ENCODE assay signal across 1 cellular context in the genomic region with DNA sequence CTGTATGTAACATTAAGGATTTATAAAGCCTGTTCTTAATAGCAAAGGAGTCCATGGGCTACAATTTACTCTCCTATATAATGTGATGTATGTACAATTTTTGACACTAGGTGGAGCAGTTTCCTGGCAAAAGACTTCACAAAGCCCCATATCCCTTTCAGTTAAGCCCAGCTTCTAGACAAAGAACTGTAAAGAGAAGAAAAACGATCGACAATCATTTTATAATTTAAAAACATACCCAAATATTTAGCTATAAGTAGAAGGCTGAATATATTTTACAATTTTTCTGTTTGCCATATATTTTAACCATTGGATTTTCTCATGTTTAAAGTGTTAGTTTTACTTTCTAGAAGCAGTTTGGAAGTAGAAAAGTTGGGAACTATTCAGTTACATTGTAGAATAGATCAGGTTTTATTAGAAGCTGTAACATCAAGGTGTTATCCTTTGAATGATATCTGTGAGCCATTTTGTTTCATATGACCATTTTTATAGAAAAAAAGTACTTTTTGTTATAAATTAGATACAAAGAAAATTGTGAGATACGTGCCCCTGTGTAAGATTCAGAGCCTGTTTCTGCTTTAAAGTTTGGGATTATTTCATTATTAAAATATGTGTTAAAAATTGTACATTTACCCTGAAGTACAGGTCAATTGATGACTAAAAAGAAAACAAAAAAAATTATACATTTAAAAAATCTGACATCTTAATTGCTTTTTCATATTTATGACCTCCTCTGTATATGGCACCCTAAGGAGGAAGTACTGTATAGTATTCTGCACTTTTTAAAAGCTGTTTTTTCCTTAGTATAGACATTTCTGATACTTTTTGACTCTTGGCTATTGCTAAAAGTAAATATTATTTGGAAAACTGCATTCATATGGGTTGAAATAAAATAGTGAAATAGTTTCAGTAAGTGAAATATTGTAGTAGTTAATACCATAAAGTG.
TF ChIP-seq lines count a peak whose summit lies in the region.

No MANE protein-coding gene starts in this region.

TF ChIP-seq in HepG2, 621 proteins besides CTCF, POLR2A, EP300 and RAD21 (continued from another document and continues in another):
- TF ChIP-seq, protein P1, sequence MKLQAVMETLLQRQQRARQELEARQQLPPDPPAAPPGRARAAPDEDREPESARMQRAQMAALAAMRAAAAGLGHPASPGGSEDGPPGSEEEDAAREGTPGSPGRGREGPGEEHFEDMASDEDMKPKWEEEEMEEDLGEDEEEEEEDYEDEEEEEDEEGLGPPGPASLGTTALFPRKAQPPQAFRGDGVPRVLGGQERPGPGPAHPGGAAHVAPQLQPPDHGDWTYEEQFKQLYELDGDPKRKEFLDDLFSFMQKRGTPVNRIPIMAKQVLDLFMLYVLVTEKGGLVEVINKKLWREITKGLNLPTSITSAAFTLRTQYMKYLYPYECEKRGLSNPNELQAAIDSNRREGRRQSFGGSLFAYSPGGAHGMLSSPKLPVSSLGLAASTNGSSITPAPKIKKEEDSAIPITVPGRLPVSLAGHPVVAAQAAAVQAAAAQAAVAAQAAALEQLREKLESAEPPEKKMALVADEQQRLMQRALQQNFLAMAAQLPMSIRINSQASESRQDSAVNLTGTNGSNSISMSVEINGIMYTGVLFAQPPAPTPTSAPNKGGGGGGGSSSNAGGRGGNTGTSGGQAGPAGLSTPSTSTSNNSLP (IDR thresholded peaks at IDR 0.05; ENCODE audit: low read depth, low read length), result peak; percentile 92
- TF ChIP-seq ZNF382 (CRISPR knock-in tag; IDR thresholded peaks at IDR 0.05; ENCODE audit: borderline replicate concordance), result no peak
- no peak for TF ChIP-seq ZNF432 (CRISPR knock-in tag; IDR thresholded peaks at IDR 0.05; ENCODE audit: borderline replicate concordance)
- 0 out of 2 replicates have a peak, but pooled peaks have one; percentile 25 for TF ChIP-seq KLF6 (CRISPR knock-in tag; IDR thresholded peaks at IDR 0.05)
- TF ChIP-seq ZNF550 (CRISPR knock-in tag; IDR thresholded peaks at IDR 0.05; ENCODE audit: borderline replicate concordance), result no peak
- peak; percentile 70; the same call in 1 of the 2 replicates for TF ChIP-seq GATAD2A (CRISPR knock-in tag; IDR thresholded peaks at IDR 0.05)
- TF ChIP-seq SMC3 (IDR thresholded peaks at IDR 0.05; ENCODE audit: low read length), result peak; percentile 98
- TF ChIP-seq ZNF850 (CRISPR knock-in tag; conservative IDR thresholded peaks at IDR 0.05), result no peak
- no peak for TF ChIP-seq ZNF251 (CRISPR knock-in tag; IDR thresholded peaks at IDR 0.05)
- TF ChIP-seq, protein P2, sequence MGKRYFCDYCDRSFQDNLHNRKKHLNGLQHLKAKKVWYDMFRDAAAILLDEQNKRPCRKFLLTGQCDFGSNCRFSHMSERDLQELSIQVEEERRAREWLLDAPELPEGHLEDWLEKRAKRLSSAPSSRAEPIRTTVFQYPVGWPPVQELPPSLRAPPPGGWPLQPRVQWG (CRISPR knock-in tag; IDR thresholded peaks at IDR 0.05; ENCODE audit: borderline replicate concordance, low read depth), result no peak
- TF ChIP-seq SP5 (CRISPR knock-in tag; IDR thresholded peaks at IDR 0.05; ENCODE audit: borderline replicate concordance, low read depth), result no peak
- TF ChIP-seq, protein P3, sequence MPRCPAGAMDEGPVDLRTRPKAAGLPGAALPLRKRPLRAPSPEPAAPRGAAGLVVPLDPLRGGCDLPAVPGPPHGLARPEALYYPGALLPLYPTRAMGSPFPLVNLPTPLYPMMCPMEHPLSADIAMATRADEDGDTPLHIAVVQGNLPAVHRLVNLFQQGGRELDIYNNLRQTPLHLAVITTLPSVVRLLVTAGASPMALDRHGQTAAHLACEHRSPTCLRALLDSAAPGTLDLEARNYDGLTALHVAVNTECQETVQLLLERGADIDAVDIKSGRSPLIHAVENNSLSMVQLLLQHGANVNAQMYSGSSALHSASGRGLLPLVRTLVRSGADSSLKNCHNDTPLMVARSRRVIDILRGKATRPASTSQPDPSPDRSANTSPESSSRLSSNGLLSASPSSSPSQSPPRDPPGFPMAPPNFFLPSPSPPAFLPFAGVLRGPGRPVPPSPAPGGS (CRISPR knock-in tag; IDR thresholded peaks at IDR 0.05), result no peak
- TF ChIP-seq, protein P4, sequence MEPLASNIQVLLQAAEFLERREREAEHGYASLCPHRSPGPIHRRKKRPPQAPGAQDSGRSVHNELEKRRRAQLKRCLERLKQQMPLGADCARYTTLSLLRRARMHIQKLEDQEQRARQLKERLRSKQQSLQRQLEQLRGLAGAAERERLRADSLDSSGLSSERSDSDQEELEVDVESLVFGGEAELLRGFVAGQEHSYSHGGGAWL (CRISPR knock-in tag; IDR thresholded peaks at IDR 0.05), result no peak
- TF ChIP-seq, protein P5, sequence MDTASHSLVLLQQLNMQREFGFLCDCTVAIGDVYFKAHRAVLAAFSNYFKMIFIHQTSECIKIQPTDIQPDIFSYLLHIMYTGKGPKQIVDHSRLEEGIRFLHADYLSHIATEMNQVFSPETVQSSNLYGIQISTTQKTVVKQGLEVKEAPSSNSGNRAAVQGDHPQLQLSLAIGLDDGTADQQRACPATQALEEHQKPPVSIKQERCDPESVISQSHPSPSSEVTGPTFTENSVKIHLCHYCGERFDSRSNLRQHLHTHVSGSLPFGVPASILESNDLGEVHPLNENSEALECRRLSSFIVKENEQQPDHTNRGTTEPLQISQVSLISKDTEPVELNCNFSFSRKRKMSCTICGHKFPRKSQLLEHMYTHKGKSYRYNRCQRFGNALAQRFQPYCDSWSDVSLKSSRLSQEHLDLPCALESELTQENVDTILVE (CRISPR knock-in tag; IDR thresholded peaks at IDR 0.05), result no peak; the same call in 1 of the 2 replicates
- TF ChIP-seq ZNF761 (CRISPR knock-in tag; conservative IDR thresholded peaks at IDR 0.05), result no peak
- peak; percentile 24; the same call in 1 of the 2 replicates for TF ChIP-seq SOX5 (CRISPR knock-in tag; IDR thresholded peaks at IDR 0.05; ENCODE audit: borderline replicate concordance)
- TF ChIP-seq GLI4 (CRISPR knock-in tag; IDR thresholded peaks at IDR 0.05; ENCODE audit: borderline replicate concordance), result no peak
- TF ChIP-seq ZNF124 (CRISPR knock-in tag; IDR thresholded peaks at IDR 0.05), result no peak
- no peak for TF ChIP-seq ZFY (CRISPR knock-in tag; IDR thresholded peaks at IDR 0.05)
- TF ChIP-seq AKAP8 (CRISPR knock-in tag; IDR thresholded peaks at IDR 0.05), result no peak
- TF ChIP-seq, protein P6, sequence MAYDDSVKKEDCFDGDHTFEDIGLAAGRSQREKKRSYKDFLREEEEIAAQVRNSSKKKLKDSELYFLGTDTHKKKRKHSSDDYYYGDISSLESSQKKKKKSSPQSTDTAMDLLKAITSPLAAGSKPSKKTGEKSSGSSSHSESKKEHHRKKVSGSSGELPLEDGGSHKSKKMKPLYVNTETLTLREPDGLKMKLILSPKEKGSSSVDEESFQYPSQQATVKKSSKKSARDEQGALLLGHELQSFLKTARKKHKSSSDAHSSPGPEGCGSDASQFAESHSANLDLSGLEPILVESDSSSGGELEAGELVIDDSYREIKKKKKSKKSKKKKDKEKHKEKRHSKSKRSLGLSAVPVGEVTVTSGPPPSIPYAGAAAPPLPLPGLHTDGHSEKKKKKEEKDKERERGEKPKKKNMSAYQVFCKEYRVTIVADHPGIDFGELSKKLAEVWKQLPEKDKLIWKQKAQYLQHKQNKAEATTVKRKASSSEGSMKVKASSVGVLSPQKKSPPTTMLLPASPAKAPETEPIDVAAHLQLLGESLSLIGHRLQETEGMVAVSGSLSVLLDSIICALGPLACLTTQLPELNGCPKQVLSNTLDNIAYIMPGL (CRISPR knock-in tag; IDR thresholded peaks at IDR 0.05; ENCODE audit: borderline replicate concordance in 1 of 2, low read depth in 1 of 2), result 0 out of 4 replicates have a peak, but pooled peaks of 1 of the 2 experiments have one; percentile 44
- no peak for TF ChIP-seq SNRNP70 (IDR thresholded peaks at IDR 0.05; ENCODE audit: low read depth, low read length)
- no peak for TF ChIP-seq SATB2 (CRISPR knock-in tag; IDR thresholded peaks at IDR 0.05)
- no peak for TF ChIP-seq PCBP1 (IDR thresholded peaks at IDR 0.05; ENCODE audit: borderline replicate concordance, low read depth, low read length)
- 0 out of 2 replicates have a peak, but pooled peaks have one; percentile 23 for TF ChIP-seq ZNF24 (IDR thresholded peaks at IDR 0.05)
- TF ChIP-seq KAT8 (CRISPR knock-in tag; IDR thresholded peaks at IDR 0.05), result peak; percentile 42; the same call in 1 of the 2 replicates
- TF ChIP-seq ZNF746 (CRISPR knock-in tag; IDR thresholded peaks at IDR 0.05), result no peak
- peak; percentile 92 for TF ChIP-seq STAG1 (CRISPR knock-in tag; IDR thresholded peaks at IDR 0.05)
- TF ChIP-seq FOXA3 (CRISPR knock-in tag; IDR thresholded peaks at IDR 0.05), result no peak
- no peak for TF ChIP-seq MAFK (conservative IDR thresholded peaks at IDR 0.05 in 1 of 2, IDR thresholded peaks at IDR 0.05 in 1 of 2; ENCODE audit: low read length in 2 of 2)
- TF ChIP-seq ZNF44 (CRISPR knock-in tag; IDR thresholded peaks at IDR 0.05), result no peak
- TF ChIP-seq, protein P7, sequence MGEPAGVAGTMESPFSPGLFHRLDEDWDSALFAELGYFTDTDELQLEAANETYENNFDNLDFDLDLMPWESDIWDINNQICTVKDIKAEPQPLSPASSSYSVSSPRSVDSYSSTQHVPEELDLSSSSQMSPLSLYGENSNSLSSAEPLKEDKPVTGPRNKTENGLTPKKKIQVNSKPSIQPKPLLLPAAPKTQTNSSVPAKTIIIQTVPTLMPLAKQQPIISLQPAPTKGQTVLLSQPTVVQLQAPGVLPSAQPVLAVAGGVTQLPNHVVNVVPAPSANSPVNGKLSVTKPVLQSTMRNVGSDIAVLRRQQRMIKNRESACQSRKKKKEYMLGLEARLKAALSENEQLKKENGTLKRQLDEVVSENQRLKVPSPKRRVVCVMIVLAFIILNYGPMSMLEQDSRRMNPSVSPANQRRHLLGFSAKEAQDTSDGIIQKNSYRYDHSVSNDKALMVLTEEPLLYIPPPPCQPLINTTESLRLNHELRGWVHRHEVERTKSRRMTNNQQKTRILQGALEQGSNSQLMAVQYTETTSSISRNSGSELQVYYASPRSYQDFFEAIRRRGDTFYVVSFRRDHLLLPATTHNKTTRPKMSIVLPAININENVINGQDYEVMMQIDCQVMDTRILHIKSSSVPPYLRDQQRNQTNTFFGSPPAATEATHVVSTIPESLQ (CRISPR knock-in tag; conservative IDR thresholded peaks at IDR 0.05), result no peak
- TF ChIP-seq, protein P8, sequence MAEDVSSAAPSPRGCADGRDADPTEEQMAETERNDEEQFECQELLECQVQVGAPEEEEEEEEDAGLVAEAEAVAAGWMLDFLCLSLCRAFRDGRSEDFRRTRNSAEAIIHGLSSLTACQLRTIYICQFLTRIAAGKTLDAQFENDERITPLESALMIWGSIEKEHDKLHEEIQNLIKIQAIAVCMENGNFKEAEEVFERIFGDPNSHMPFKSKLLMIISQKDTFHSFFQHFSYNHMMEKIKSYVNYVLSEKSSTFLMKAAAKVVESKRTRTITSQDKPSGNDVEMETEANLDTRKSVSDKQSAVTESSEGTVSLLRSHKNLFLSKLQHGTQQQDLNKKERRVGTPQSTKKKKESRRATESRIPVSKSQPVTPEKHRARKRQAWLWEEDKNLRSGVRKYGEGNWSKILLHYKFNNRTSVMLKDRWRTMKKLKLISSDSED (CRISPR knock-in tag; IDR thresholded peaks at IDR 0.05), result no peak
- TF ChIP-seq MED1 (CRISPR knock-in tag; IDR thresholded peaks at IDR 0.05), result peak; percentile 43
- 0 out of 2 replicates have a peak, but pooled peaks have one; percentile 43 for TF ChIP-seq THAP11 (CRISPR knock-in tag; IDR thresholded peaks at IDR 0.05)
- TF ChIP-seq, protein P9, sequence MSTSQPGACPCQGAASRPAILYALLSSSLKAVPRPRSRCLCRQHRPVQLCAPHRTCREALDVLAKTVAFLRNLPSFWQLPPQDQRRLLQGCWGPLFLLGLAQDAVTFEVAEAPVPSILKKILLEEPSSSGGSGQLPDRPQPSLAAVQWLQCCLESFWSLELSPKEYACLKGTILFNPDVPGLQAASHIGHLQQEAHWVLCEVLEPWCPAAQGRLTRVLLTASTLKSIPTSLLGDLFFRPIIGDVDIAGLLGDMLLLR (CRISPR knock-in tag; IDR thresholded peaks at IDR 0.05), result no peak
- TF ChIP-seq AGO2 (optimal IDR thresholded peaks at IDR 0.05; ENCODE audit: low read depth, low read length), result no peak
- peak; percentile 31; the same call in 1 of the 2 replicates for TF ChIP-seq RXRB (CRISPR knock-in tag; IDR thresholded peaks at IDR 0.05; ENCODE audit: borderline replicate concordance)
- no peak for TF ChIP-seq EEA1 (CRISPR knock-in tag; IDR thresholded peaks at IDR 0.05; ENCODE audit: borderline replicate concordance)
- TF ChIP-seq SPEN (CRISPR knock-in tag; IDR thresholded peaks at IDR 0.05; ENCODE audit: low read depth), result no peak
- no peak for TF ChIP-seq ZNF274 (CRISPR knock-in tag; IDR thresholded peaks at IDR 0.05)
- TF ChIP-seq CREB1 (IDR thresholded peaks at IDR 0.05), result no peak
- no peak for TF ChIP-seq CREB1 (CRISPR knock-in tag; IDR thresholded peaks at IDR 0.05)
- TF ChIP-seq ZNF713 (CRISPR knock-in tag; IDR thresholded peaks at IDR 0.05), result no peak
- TF ChIP-seq RBM39 (IDR thresholded peaks at IDR 0.05; ENCODE audit: low read depth, low read length, poor library complexity, severe bottlenecking), result no peak
- TF ChIP-seq CHCHD3 (CRISPR knock-in tag; IDR thresholded peaks at IDR 0.05), result no peak
- TF ChIP-seq ZNF264 (CRISPR knock-in tag; IDR thresholded peaks at IDR 0.05), result 0 out of 2 replicates have a peak, but pooled peaks have one; percentile 12
- no peak for TF ChIP-seq ZFP37 (CRISPR knock-in tag; IDR thresholded peaks at IDR 0.05; ENCODE audit: borderline replicate concordance)
- TF ChIP-seq, protein P10, sequence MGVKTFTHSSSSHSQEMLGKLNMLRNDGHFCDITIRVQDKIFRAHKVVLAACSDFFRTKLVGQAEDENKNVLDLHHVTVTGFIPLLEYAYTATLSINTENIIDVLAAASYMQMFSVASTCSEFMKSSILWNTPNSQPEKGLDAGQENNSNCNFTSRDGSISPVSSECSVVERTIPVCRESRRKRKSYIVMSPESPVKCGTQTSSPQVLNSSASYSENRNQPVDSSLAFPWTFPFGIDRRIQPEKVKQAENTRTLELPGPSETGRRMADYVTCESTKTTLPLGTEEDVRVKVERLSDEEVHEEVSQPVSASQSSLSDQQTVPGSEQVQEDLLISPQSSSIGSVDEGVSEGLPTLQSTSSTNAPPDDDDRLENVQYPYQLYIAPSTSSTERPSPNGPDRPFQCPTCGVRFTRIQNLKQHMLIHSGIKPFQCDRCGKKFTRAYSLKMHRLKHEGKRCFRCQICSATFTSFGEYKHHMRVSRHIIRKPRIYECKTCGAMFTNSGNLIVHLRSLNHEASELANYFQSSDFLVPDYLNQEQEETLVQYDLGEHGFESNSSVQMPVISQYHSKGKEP (CRISPR knock-in tag; IDR thresholded peaks at IDR 0.05), result no peak
